ENCODE assay signal across 1 cellular context in the genomic region with DNA sequence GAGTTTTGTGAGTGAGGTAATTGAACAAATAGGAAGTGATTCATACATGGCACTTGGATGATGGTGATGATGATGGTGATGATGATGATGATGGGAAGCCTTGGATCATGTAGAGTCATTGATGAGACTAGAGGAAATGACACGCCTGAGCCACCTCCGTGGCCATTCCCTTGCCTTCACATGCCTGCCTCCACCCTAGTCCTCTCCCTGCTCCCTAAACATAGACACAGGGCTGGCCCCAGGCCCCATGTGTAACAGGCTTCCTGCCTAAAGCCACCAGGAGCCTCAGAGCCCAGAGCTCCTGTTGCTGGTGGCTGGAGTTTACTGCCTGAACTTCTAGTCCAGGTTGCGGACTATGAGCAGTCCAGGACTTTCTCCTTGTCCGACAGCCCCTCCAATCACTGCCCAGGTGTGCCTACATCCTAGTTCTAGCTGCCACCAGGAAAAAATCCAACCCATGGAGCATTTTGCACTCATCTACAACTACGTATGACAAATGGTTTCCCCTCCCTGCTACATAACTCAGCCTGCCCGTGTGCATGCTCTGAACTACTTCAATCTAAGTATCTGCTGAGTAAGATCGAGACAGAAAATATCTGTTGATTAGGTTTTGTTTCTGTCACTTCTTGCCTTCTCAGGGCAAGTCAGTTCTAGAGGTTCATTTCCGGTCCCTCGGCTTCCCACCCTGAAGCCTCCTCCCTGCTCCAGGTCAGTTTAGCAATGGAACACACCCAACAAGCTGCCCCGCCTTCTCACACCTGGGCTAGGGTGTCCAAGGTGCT.
TF ChIP-seq lines count a peak whose summit lies in the region.

No MANE protein-coding gene starts in this region.

TF ChIP-seq in GM12878, 131 proteins besides CTCF, POLR2A, EP300 and RAD21 (continued from another document):
- peak; percentile 39 to 72; a peak in 3 of 4 replicates for TF ChIP-seq IKZF2 (IDR thresholded peaks at IDR 0.05)
- peak; percentile 81 for TF ChIP-seq BCL11A (IDR thresholded peaks at IDR 0.05; ENCODE audit: low read depth, low read length)
- no peak for TF ChIP-seq PKNOX1 (IDR thresholded peaks at IDR 0.05)
- 0 out of 2 replicates have a peak, but pooled peaks have one; percentile 15 for TF ChIP-seq DPF2 (IDR thresholded peaks at IDR 0.05)
- no peak for TF ChIP-seq MYB (IDR thresholded peaks at IDR 0.05; ENCODE audit: borderline replicate concordance, low read depth, low read length)
- peak; percentile 32; the same call in 1 of the 2 replicates for TF ChIP-seq ATF7 (IDR thresholded peaks at IDR 0.05; ENCODE audit: low read depth)
- no peak for TF ChIP-seq ZSCAN29 (IDR thresholded peaks at IDR 0.05)
- TF ChIP-seq ZBED1 (IDR thresholded peaks at IDR 0.05; ENCODE audit: borderline replicate concordance): peak; percentile 74; the same call in 1 of the 2 replicates
- no peak for TF ChIP-seq NR2C2 (IDR thresholded peaks at IDR 0.05; ENCODE audit: borderline replicate concordance, control insufficient read depth, insufficient read length, low read depth)
- peak; percentile 97 for TF ChIP-seq IRF4 (IDR thresholded peaks at IDR 0.05; ENCODE audit: low read depth, low read length)
- no peak for TF ChIP-seq TAF1 (IDR thresholded peaks at IDR 0.05; ENCODE audit: borderline replicate concordance, low read depth, low read length)
- TF ChIP-seq TCF12 (IDR thresholded peaks at IDR 0.05; ENCODE audit: low read depth, low read length): peak; percentile 41; the same call in 1 of the 2 replicates
- TF ChIP-seq, protein P1, sequence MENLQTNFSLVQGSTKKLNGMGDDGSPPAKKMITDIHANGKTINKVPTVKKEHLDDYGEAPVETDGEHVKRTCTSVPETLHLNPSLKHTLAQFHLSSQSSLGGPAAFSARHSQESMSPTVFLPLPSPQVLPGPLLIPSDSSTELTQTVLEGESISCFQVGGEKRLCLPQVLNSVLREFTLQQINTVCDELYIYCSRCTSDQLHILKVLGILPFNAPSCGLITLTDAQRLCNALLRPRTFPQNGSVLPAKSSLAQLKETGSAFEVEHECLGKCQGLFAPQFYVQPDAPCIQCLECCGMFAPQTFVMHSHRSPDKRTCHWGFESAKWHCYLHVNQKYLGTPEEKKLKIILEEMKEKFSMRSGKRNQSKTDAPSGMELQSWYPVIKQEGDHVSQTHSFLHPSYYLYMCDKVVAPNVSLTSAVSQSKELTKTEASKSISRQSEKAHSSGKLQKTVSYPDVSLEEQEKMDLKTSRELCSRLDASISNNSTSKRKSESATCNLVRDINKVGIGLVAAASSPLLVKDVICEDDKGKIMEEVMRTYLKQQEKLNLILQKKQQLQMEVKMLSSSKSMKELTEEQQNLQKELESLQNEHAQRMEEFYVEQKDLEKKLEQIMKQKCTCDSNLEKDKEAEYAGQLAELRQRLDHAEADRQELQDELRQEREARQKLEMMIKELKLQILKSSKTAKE (IDR thresholded peaks at IDR 0.05; ENCODE audit: low read depth, poor library complexity, severe bottlenecking): no peak
- peak; percentile 34; the same call in 1 of the 2 replicates for TF ChIP-seq JUND (IDR thresholded peaks at IDR 0.05; ENCODE audit: low read depth, low read length)
- no peak for TF ChIP-seq HDGF (IDR thresholded peaks at IDR 0.05)
- no peak for TF ChIP-seq SPI1 (IDR thresholded peaks at IDR 0.05; ENCODE audit: borderline replicate concordance, insufficient read depth, low read depth, low read length)
- peak; percentile 49 for TF ChIP-seq IKZF1 (conservative IDR thresholded peaks at IDR 0.05)
- no peak for TF ChIP-seq MAX (IDR thresholded peaks at IDR 0.05; ENCODE audit: low read depth, low read length)
- TF ChIP-seq RUNX3 (IDR thresholded peaks at IDR 0.05; ENCODE audit: low read length): peak; percentile 78
- peak; percentile 81; the same call in 1 of the 2 replicates for TF ChIP-seq TCF3 (IDR thresholded peaks at IDR 0.05; ENCODE audit: borderline replicate concordance, insufficient read depth, low read depth, low read length)
- peak; percentile 78 for TF ChIP-seq EED (IDR thresholded peaks at IDR 0.05; ENCODE audit: low read depth)
- TF ChIP-seq FOXM1 (IDR thresholded peaks at IDR 0.05; ENCODE audit: low read depth, low read length): peak; percentile 46; the same call in 1 of the 2 replicates
- no peak for TF ChIP-seq CHD1 (IDR thresholded peaks at IDR 0.05; ENCODE audit: low read depth, low read length)
- TF ChIP-seq NFIC (IDR thresholded peaks at IDR 0.05; ENCODE audit: low read depth, low read length): peak; percentile 76
- peak; percentile 45; the same call in 1 of the 2 replicates for TF ChIP-seq TBL1XR1 (IDR thresholded peaks at IDR 0.05; ENCODE audit: low read depth, low read length)
- peak; percentile 66 for TF ChIP-seq MTA2 (IDR thresholded peaks at IDR 0.05; ENCODE audit: low read depth)
- peak; percentile 22; the same call in 1 of the 2 replicates for TF ChIP-seq PML (IDR thresholded peaks at IDR 0.05; ENCODE audit: low read length)
- TF ChIP-seq SIN3A (IDR thresholded peaks at IDR 0.05; ENCODE audit: low read depth, low read length): no peak
- TF ChIP-seq ZNF217 (IDR thresholded peaks at IDR 0.05): no peak
- TF ChIP-seq MEF2A (IDR thresholded peaks at IDR 0.05; ENCODE audit: insufficient read depth, low read depth, low read length): 0 out of 2 replicates have a peak, but pooled peaks have one; percentile 37
- TF ChIP-seq ZNF207 (IDR thresholded peaks at IDR 0.05; ENCODE audit: borderline replicate concordance): no peak
- TF ChIP-seq CREM (IDR thresholded peaks at IDR 0.05; ENCODE audit: low read depth): peak; percentile 51; the same call in 1 of the 2 replicates
- TF ChIP-seq NBN (IDR thresholded peaks at IDR 0.05): no peak
- peak; percentile 57; the same call in 2 of the 3 replicates for TF ChIP-seq POU2F2 (IDR thresholded peaks at IDR 0.05; ENCODE audit: borderline replicate concordance, low read depth, low read length)
- peak; percentile 32; the same call in 1 of the 2 replicates for TF ChIP-seq CREB1 (IDR thresholded peaks at IDR 0.05; ENCODE audit: low read depth)
- TF ChIP-seq CHD4 (IDR thresholded peaks at IDR 0.05): no peak
- no peak for TF ChIP-seq SRF (IDR thresholded peaks at IDR 0.05; ENCODE audit: low read depth in 2 of 2, low read length in 2 of 2)
- TF ChIP-seq GABPA (IDR thresholded peaks at IDR 0.05; ENCODE audit: low read depth): peak; percentile 55; the same call in 1 of the 2 replicates
- TF ChIP-seq SMAD5 (IDR thresholded peaks at IDR 0.05; ENCODE audit: low read depth): no peak
